ENCODE assay signal across 8 cellular contexts in genomic region chr17:35766903-35767510, GRCh38. TPM values are rescaled to one million over a fixed set of nuclear protein-coding genes. Genes with fewer than 3 reads are reported as not detected.
DNase-seq lines count a peak whose midpoint lies in the region; ATAC-seq and TF ChIP-seq lines count a peak whose summit lies in the region.

No MANE protein-coding gene starts in this region.

- TF ChIP-seq CTCF in 22Rv1 (IDR thresholded peaks at IDR 0.05), result peak; percentile 82
- peak; percentile 33 for TF ChIP-seq CTCF in nephron progenitor cell (IDR thresholded peaks at IDR 0.05)

- peaks cover 35% of the 10 kb centered on the region for H3K27me3 Mint-ChIP-seq in nephron progenitor cell (ENCODE audit: low read depth, poor library complexity)

- H3K4me3 Mint-ChIP-seq in nephron progenitor cell, result no peak overlapping the region

- peak; percentile 65 for DNase-seq in EH (ENCODE audit: low read depth)
- DNase-seq in NCI-H69 (lab: John Stamatoyannopoulos, UW), result peak; percentile 37
- peak; percentile 42 for DNase-seq in cerebellum (ENCODE audit: low spot score)
- DNase-seq in nephron progenitor cell, result no peak
- no peak for DNase-seq in activated CD4-positive, CD25-positive, alpha-beta regulatory T cell (lab: John Stamatoyannopoulos, UW)
- no peak for DNase-seq in inferior parietal cortex (ENCODE audit: extremely low spot score)

- H3K9me3 Mint-ChIP-seq in nephron progenitor cell, result no peaks in the 10 kb centered on the region

- ATAC-seq in HG03432 (IDR thresholded peaks at IDR 0.05; ENCODE audit: unreplicated experiment), result no peak

- H3K36me3 Mint-ChIP-seq in nephron progenitor cell (ENCODE audit: low read depth), result no peaks in the 10 kb centered on the region

- H3K27ac Mint-ChIP-seq in nephron progenitor cell, result no peak overlapping the region

- no peak overlapping the region for H3K27ac ChIP-seq in 22Rv1

- H3K4me1 Mint-ChIP-seq in nephron progenitor cell, result peaks cover 19% of the 10 kb centered on the region

RNA-seq across cellular contexts. Expression of gene C17orf50, which starts 6.3 kb away (rescaled TPM):
- not detected for total RNA-seq in cerebellum

RNA-seq across cellular contexts. Expression of gene GAS2L2, which starts 14.0 kb away (rescaled TPM):
- 0.36 TPM for total RNA-seq in cerebellum

RNA-seq across cellular contexts. Expression of gene MMP28, which starts 28.4 kb away (rescaled TPM):
- 4.9 TPM for total RNA-seq in cerebellum

RNA-seq across cellular contexts. Expression of gene RASL10B, which starts 35.6 kb away (rescaled TPM):
- total RNA-seq in cerebellum, result 5.3 TPM

RNA-seq across cellular contexts. Expression of gene TAF15, which starts 42.3 kb away (rescaled TPM):
- total RNA-seq in cerebellum, result 131 TPM

Comparison
In these comparisons a context has a peak if more than half of its experiments do, and no peak if none do; other contexts are left out.
1. DNase-seq: peak in EH (single experiment), NCI-H69 (single experiment) and cerebellum (single experiment); none in nephron progenitor cell (single experiment), activated CD4-positive, CD25-positive, alpha-beta regulatory T cell (0 of 4) and inferior parietal cortex (single experiment).